ENCODE assay signal across 19 cellular contexts in genomic region chr7:81775560-81775959, GRCh38. TPM values are rescaled to one million over a fixed set of nuclear protein-coding genes. Genes with fewer than 3 reads are reported as not detected.
"Had no signal": no experiment of that assay in that cellular context is flagged by ENCODE, and none has a peak within 500 bp of the region (broad histone marks: within the 10 kb centered on the region; RNA-seq: fewer than 3 reads in every experiment).

No MANE protein-coding gene starts in this region.

- H3K27ac ChIP-seq: lower lobe of right lung, ovary, psoas muscle, sigmoid colon, thoracic aorta, tibial nerve, upper lobe of left lung had no signal

- DNase-seq: cortex of kidney; effector memory CD8-positive, alpha-beta T cell; left ventricle myocardium superior; lower lobe of right lung; naive thymus-derived CD8-positive, alpha-beta T cell; nephron progenitor cell; occipital lobe; ovary; posterior cingulate gyrus; psoas muscle; right cardiac atrium; sigmoid colon; spleen; stimulated activated CD4-positive, alpha-beta T cell treated with anti-CD3 and anti-CD28 coated beads, Interleukin-2, amount 100 ng/mL, for 48 hours; stimulated activated naive B cell treated with anti-CD40 and anti-IgM and Interleukin-4, amounts not matched to agents 10 μg/mL and 1 μg/mL and 100 μg/mL, for 72 hours had no signal

- H3K9me3 ChIP-seq: lower lobe of right lung, ovary, psoas muscle, sigmoid colon, spleen, thoracic aorta, tibial nerve, upper lobe of left lung had no signal

- H3K36me3 ChIP-seq: lower lobe of right lung, ovary, sigmoid colon, spleen, thoracic aorta, tibial nerve, upper lobe of left lung had no signal

- H3K27me3 ChIP-seq: ovary, sigmoid colon, spleen, tibial nerve, upper lobe of left lung had no signal

- H3K4me3 ChIP-seq: lower lobe of right lung, ovary, psoas muscle, sigmoid colon, spleen, thoracic aorta, tibial nerve, upper lobe of left lung had no signal

- ATAC-seq: effector memory CD8-positive, alpha-beta T cell; left ventricle myocardium superior; lower lobe of right lung; naive thymus-derived CD8-positive, alpha-beta T cell; psoas muscle; right cardiac atrium; stimulated activated naive B cell treated with anti-CD40 and anti-IgM and Interleukin-4, amounts not matched to agents 10 μg/mL and 1 μg/mL and 100 μg/mL, for 72 hours had no signal

- H3K4me1 ChIP-seq: psoas muscle had no signal

RNA-seq across cellular contexts. Expression of gene HGF, which starts 5.7 kb away (rescaled TPM):
- polyA plus RNA-seq: keratinocyte; naive thymus-derived CD8-positive, alpha-beta T cell had no signal
